ENCODE assay signal across 8 cellular contexts in the genomic region with DNA sequence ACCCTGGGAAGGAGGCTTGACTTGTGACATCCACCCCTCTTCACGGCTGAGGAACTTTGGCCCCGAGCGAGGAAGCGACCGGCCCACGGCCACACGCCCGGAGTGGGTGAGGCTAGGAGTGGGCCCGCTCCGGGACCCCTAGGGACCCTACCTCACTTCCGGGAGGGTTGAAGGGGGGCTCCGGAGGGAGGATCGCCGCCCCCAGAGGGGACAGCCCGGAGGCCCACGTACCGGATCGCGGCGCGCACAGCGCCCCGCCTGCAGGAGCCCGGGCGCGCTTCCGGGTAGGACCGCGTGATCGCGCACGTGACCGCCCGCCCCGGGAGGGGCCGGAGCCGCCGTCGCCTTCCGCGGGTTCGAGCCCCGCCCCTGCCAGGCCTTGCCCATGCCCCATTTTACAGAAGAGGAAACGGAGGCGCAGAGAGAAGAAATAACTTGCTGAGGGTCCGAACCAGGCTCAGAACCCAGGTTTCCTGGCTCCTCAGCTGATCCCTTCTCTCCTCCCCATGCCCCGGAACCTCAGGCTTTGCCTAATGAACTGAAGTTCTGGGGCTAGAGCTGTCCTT. TPM values are rescaled to one million over a fixed set of nuclear protein-coding genes. Genes with fewer than 3 reads are reported as not detected.
DNase-seq lines count a peak whose midpoint lies in the region; ATAC-seq and TF ChIP-seq lines count a peak whose summit lies in the region.

A gene (minus strand): TSS at position 280 of the 566 bp plus-strand sequence. CDS start 3,695 bp downstream, outside the sequence.

- TF ChIP-seq CTCF in chondrocyte (IDR thresholded peaks at IDR 0.05), result no peak

- H3K27me3 Mint-ChIP-seq in chondrocyte (ENCODE audit: low read depth), result peaks cover 8% of the 10 kb centered on the region

- H3K4me1 Mint-ChIP-seq in chondrocyte (ENCODE audit: low read depth), result peaks cover 24% of the 10 kb centered on the region

- H3K27ac ChIP-seq in layer of hippocampus (ENCODE audit: low read depth, low read length), result peak within 1 kb of the TSS; percentile 93

- H3K4me3 Mint-ChIP-seq in chondrocyte (ENCODE audit: unreplicated experiment), result peak within 1 kb of the TSS; percentile 85

- no peaks in the 10 kb centered on the region for H3K27me3 ChIP-seq in layer of hippocampus (ENCODE audit: control insufficient read depth, insufficient read depth, low read length)

- H3K36me3 Mint-ChIP-seq in chondrocyte (ENCODE audit: low read depth), result peaks cover 20% of the 10 kb centered on the region

- no peaks in the 10 kb centered on the region for H3K9me3 Mint-ChIP-seq in chondrocyte (ENCODE audit: low read depth)

- peak within 1 kb of the TSS; percentile 88 for H3K27ac Mint-ChIP-seq in chondrocyte (ENCODE audit: unreplicated experiment)

- peak; percentile 82 for ATAC-seq in HG02623 (IDR thresholded peaks at IDR 0.05; ENCODE audit: unreplicated experiment)

- DNase-seq in DMS 273 (lab: John Stamatoyannopoulos, UW; ENCODE audit: unreplicated experiment) (peak; percentile 86), DMS 273 treated with DMSO at 0.1 percent for 48 hours (lab: John Stamatoyannopoulos, UW) (no peak), NCI-H1417 (lab: John Stamatoyannopoulos, UW) (peak; percentile 23 to 55 (median 54)), chondrocyte (ENCODE audit: low spot score) (no peak)
- DNase-seq in activated CD4-positive, CD25-positive, alpha-beta regulatory T cell treated with anti-CD3 and anti-CD28 coated beads, Interleukin-2, amount 50 U/mL, for 72 hours, result peak; percentile 89
- DNase-seq in stimulated activated CD4-positive, alpha-beta T cell treated with anti-CD3 and anti-CD28 coated beads, Interleukin-1b, Interleukin-23, amount 100 ng/mL, for 24 hours (ENCODE audit: low read depth in 4 of 4, low spot score in 1 of 4), result peak; percentile 70 to 80 (median 74)

RNA-seq across cellular contexts. Expression of the gene that starts here (rescaled TPM):
- 40.6 to 50.5 TPM (median 49.0 TPM) in 3 replicates for total RNA-seq in chondrocyte

Comparison
In these comparisons a context has a peak if more than half of its experiments do, and no peak if none do; other contexts are left out.
1. DNase-seq: peak in DMS 273 (single experiment), NCI-H1417 (3 of 3), activated CD4-positive, CD25-positive, alpha-beta regulatory T cell treated with anti-CD3 and anti-CD28 coated beads, Interleukin-2, amount 50 U/mL, for 72 hours (single experiment) and stimulated activated CD4-positive, alpha-beta T cell treated with anti-CD3 and anti-CD28 coated beads, Interleukin-1b, Interleukin-23, amount 100 ng/mL, for 24 hours (4 of 4); none in DMS 273 treated with DMSO at 0.1 percent for 48 hours (single experiment) and chondrocyte (single experiment).